Comparison of ENCODE assay signal across 8 cellular contexts in the genomic region with DNA sequence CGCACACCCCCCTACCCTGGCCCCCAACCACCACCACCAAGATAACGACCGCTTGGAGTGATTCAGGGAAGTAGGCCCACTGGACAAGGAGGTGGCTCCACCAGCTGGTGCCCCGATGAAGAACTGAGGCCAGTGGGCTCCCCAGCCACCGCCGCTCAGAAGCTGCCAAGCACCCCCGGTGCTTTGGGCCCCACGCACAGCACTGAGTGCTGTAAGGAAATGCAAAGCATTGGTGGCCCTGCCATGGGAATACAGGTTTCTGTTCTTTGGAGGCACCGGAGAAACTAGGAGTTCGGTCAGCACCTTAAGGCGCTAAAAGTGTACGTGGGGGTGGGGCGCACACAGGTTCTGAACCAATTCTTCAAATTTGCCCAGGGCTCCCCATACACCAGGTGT. TPM values are rescaled to one million over a fixed set of nuclear protein-coding genes. Genes with fewer than 3 reads are reported as not detected.
A peak's percentile ranks its signal among the peaks of the same experiment; 100 is the strongest.
DNase-seq lines count a peak whose midpoint lies in the region; ATAC-seq lines count a peak whose summit lies in the region.

No MANE protein-coding gene starts in this region.

- peak overlapping the region; percentile 46 for H3K4me3 Mint-ChIP-seq in activated naive CD8-positive, alpha-beta T cell
- H3K4me3 Mint-ChIP-seq in activated naive CD8-positive, alpha-beta T cell treated with anti-CD3 and anti-CD28 coated beads for 36 hours = no peak overlapping the region

- H2AK5ac ChIP-seq in mesendoderm (ENCODE audit: low read length) = no peak overlapping the region

- H3K4me2 ChIP-seq in mesendoderm (ENCODE audit: low read length) = peak overlapping the region; percentile 30

- H2BK120ac ChIP-seq in mesendoderm (ENCODE audit: low read depth, low read length) = no peak overlapping the region

- no CpG with 5 or more reads among the region's 13 CpGs for WGBS in mesendoderm (ENCODE audit: extremely low coverage, insufficient coverage, low lambda C conversion rate)

- H3K79me2 ChIP-seq in mesendoderm (ENCODE audit: control insufficient read depth, insufficient read depth, low read length) = no peaks in the 10 kb centered on the region

- peaks cover 32% of the 10 kb centered on the region for H3K27me3 Mint-ChIP-seq in activated naive CD8-positive, alpha-beta T cell
- peaks cover 79% of the 10 kb centered on the region for H3K27me3 Mint-ChIP-seq in activated naive CD8-positive, alpha-beta T cell treated with anti-CD3 and anti-CD28 coated beads for 36 hours

- H3K4me1 Mint-ChIP-seq in activated naive CD8-positive, alpha-beta T cell (ENCODE audit: low read depth) = peaks cover 6% of the 10 kb centered on the region
- H3K4me1 Mint-ChIP-seq in activated naive CD8-positive, alpha-beta T cell treated with anti-CD3 and anti-CD28 coated beads for 36 hours = peaks cover 24% of the 10 kb centered on the region

- H3K4me3 ChIP-seq in mesendoderm (ENCODE audit: low read length) = no peak overlapping the region

- H3K9ac ChIP-seq in mesendoderm (ENCODE audit: low read length) = peak overlapping the region; percentile 65

- H4K8ac ChIP-seq in mesendoderm (ENCODE audit: low read depth, low read length) = no peak overlapping the region

- no peak overlapping the region for H3K23ac ChIP-seq in mesendoderm (ENCODE audit: low read length)

- no peak for DNase-seq in activated naive CD8-positive, alpha-beta T cell treated with anti-CD3 and anti-CD28 coated beads for 36 hours
- DNase-seq in dermis blood vessel endothelial cell (peak; percentile 36), mesendoderm (peak; percentile 50), NCI-H748 treated with DMSO at 0.1 percent for 48 hours (lab: John Stamatoyannopoulos, UW) (no peak)
- DNase-seq in effector CD8-positive, alpha-beta T cell (lab: John Stamatoyannopoulos, UW) = no peak

- H3K9me3 Mint-ChIP-seq in activated naive CD8-positive, alpha-beta T cell (ENCODE audit: low read depth) = no peaks in the 10 kb centered on the region
- peaks cover 3% of the 10 kb centered on the region for H3K9me3 Mint-ChIP-seq in activated naive CD8-positive, alpha-beta T cell treated with anti-CD3 and anti-CD28 coated beads for 36 hours

- no peak overlapping the region for H3K27ac ChIP-seq in mesendoderm (ENCODE audit: low read depth, low read length)

- no peak overlapping the region for H3K4ac ChIP-seq in mesendoderm (ENCODE audit: low read depth, low read length)

- no peak overlapping the region for H2BK15ac ChIP-seq in mesendoderm (replicated peaks; ENCODE audit: low read depth)

- no peaks in the 10 kb centered on the region for H3K79me1 ChIP-seq in mesendoderm (ENCODE audit: low read length)

- H3K56ac ChIP-seq in mesendoderm (ENCODE audit: low read length) = peak overlapping the region; percentile 78

- no peaks in the 10 kb centered on the region for H3K36me3 Mint-ChIP-seq in activated naive CD8-positive, alpha-beta T cell
- H3K36me3 Mint-ChIP-seq in activated naive CD8-positive, alpha-beta T cell treated with anti-CD3 and anti-CD28 coated beads for 36 hours = peaks cover 4% of the 10 kb centered on the region

- no peak overlapping the region for H3K27ac Mint-ChIP-seq in activated naive CD8-positive, alpha-beta T cell
- H3K27ac Mint-ChIP-seq in activated naive CD8-positive, alpha-beta T cell treated with anti-CD3 and anti-CD28 coated beads for 36 hours = no peak overlapping the region

- no peak overlapping the region for H4K5ac ChIP-seq in mesendoderm (ENCODE audit: low read length)

- H3K18ac ChIP-seq in mesendoderm (ENCODE audit: low read length) = peak overlapping the region; percentile 42

- no peak for ATAC-seq in GM19351 (IDR thresholded peaks at IDR 0.05; ENCODE audit: unreplicated experiment)
- ATAC-seq in GM21529 (IDR thresholded peaks at IDR 0.05; ENCODE audit: unreplicated experiment) = no peak

- H3K36me3 ChIP-seq in mesendoderm (ENCODE audit: control insufficient read depth, insufficient read depth, low read length) = no peaks in the 10 kb centered on the region

- H2BK5ac ChIP-seq in mesendoderm (ENCODE audit: low read length) = no peak overlapping the region

- peaks cover 2% of the 10 kb centered on the region for H3K27me3 ChIP-seq in mesendoderm (ENCODE audit: insufficient read depth, low read length, poor library complexity)

- peaks cover 5% of the 10 kb centered on the region for H3K4me1 ChIP-seq in mesendoderm (ENCODE audit: control insufficient read depth, low read depth, low read length)

RNA-seq across cellular contexts. Expression of a gene that starts 0.7 kb away (rescaled TPM):
- 1 to 10 TPM; 3.7 to 4.0 TPM for total RNA-seq in activated naive CD8-positive, alpha-beta T cell treated with anti-CD3 and anti-CD28 coated beads for 36 hours
- 79.1 and 236 TPM in 2 replicates for total RNA-seq in dermis blood vessel endothelial cell
- polyA plus RNA-seq in mesendoderm (2013, experiment 1 of 2) = 3.9 TPM
- 4.1 TPM for polyA plus RNA-seq in mesendoderm (2013, experiment 2 of 2)

Comparison
In these comparisons a context has a peak if more than half of its experiments do, and no peak if none do; other contexts are left out.
1. DNase-seq: peak in dermis blood vessel endothelial cell (single experiment) and mesendoderm (single experiment); none in activated naive CD8-positive, alpha-beta T cell treated with anti-CD3 and anti-CD28 coated beads for 36 hours (single experiment), effector CD8-positive, alpha-beta T cell (single experiment) and NCI-H748 treated with DMSO at 0.1 percent for 48 hours (single experiment).
2. RNA of a gene that starts 0.7 kb away (total RNA-seq): 79.1 to 236 TPM in dermis blood vessel endothelial cell; 3.7 to 4.0 TPM in activated naive CD8-positive, alpha-beta T cell treated with anti-CD3 and anti-CD28 coated beads for 36 hours; every median in the first group is over 10 times any median in the second.